In the genomic region with DNA sequence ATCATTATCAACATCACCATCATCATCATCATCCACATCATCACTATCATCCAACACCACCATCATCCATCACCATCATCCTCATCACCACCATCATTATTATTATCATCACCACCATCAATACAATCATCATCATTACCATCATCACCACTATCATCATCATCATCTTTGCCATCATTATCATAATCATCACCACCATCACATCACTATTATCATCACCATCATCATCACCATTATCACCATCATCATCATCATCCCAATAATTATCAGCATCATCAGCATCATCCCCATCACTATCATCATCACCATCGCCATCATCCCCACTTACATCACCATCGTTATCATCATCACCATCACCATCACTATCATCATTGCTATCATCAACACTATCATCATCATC, we compare ENCODE assay signal across 30 cellular contexts.
"Had no signal": no experiment of that assay in that cellular context is flagged by ENCODE, and none has a peak within 500 bp of the region (broad histone marks: within the 10 kb centered on the region; RNA-seq: fewer than 3 reads in every experiment).

No MANE protein-coding gene starts in this region.

- H3K9me3 ChIP-seq: ascending aorta, body of pancreas, breast epithelium had no signal

- H3K27ac ChIP-seq: ascending aorta, body of pancreas, brain microvascular endothelial cell, breast epithelium, VCaP had no signal

- H3K4me1 ChIP-seq: ascending aorta, body of pancreas, breast epithelium had no signal

- H3K27me3 ChIP-seq: ascending aorta, body of pancreas, brain microvascular endothelial cell, breast epithelium had no signal

- FAIRE-seq: TTC549 had no signal

- DNase-seq: activated B cell treated with CpG ODN at 0.5 μM for 24 hours; activated CD4-positive, alpha-beta memory T cell treated with anti-CD3 and anti-CD28 coated beads for 36 hours; activated CD4-positive, alpha-beta T cell treated with anti-CD3 and anti-CD28 coated beads for 4 hours; activated CD4-positive, alpha-beta T cell treated with anti-CD3 and anti-CD28 coated beads, Interleukin-2, amount 10 ng/mL, durations not matched to agents 24 days and 14 days; activated CD4-positive, alpha-beta T cell treated with anti-CD3 and anti-CD28 coated beads, Interleukin-2, amount 50 U/mL, for 1 hour; activated CD4-positive, alpha-beta T cell treated with anti-CD3 and anti-CD28 coated beads, Interleukin-2, amount 50 U/mL, for 4 hours; activated CD4-positive, CD25-positive, alpha-beta regulatory T cell treated with anti-CD3 and anti-CD28 coated beads, Interleukin-2, amount 50 U/mL, for 72 hours; activated CD8-positive, alpha-beta memory T cell treated with anti-CD3 and anti-CD28 coated beads, Interleukin-2, amount 50 U/mL, for 4 hours; activated CD8-positive, alpha-beta T cell treated with anti-CD3 and anti-CD28 coated beads for 36 hours; activated gamma-delta T cell; activated naive CD4-positive, alpha-beta T cell treated with anti-CD3 and anti-CD28 coated beads, Interleukin-2, amount 10 ng/mL, durations not matched to agents 7 days and 5 days; activated naive CD4-positive, alpha-beta T cell treated with Interleukin-2 at 50 U/mL for 16 hours; activated naive CD8-positive, alpha-beta T cell treated with anti-CD3 and anti-CD28 coated beads, Interleukin-2, amount 10 ng/mL, durations not matched to agents 7 days and 5 days; activated naive CD8-positive, alpha-beta T cell treated with anti-CD3 and anti-CD28 coated beads, Interleukin-2, amount 50 U/mL, for 24 hours; activated T-cell treated with anti-CD3 and anti-CD28 coated beads for 4 hours; activated T-cell treated with anti-CD3 and anti-CD28 coated beads, Interleukin-2, amount 50 U/mL, for 1 hour; activated T-cell treated with anti-CD3 and anti-CD28 coated beads, Interleukin-2, amount 50 U/mL, for 4 hours; activated T-cell treated with anti-CD3 and anti-CD28 coated beads, Interleukin-2, amount 50 U/mL, for 72 hours; amygdala; body of pancreas; brain microvascular endothelial cell; central memory CD4-positive, alpha-beta T cell; T-helper 1 cell; T-helper 2 cell; T-helper 9 cell had no signal

- ATAC-seq: activated CD8-positive, alpha-beta T cell treated with anti-CD3 and anti-CD28 coated beads for 36 hours; activated naive CD8-positive, alpha-beta T cell treated with anti-CD3 and anti-CD28 coated beads, Interleukin-2, amount 50 U/mL, for 24 hours; activated T-cell treated with anti-CD3 and anti-CD28 coated beads, Interleukin-2, amount 50 U/mL, for 4 hours; activated T-cell treated with anti-CD3 and anti-CD28 coated beads, Interleukin-2, amount 50 U/mL, for 72 hours; activated T-helper 17 cell treated with anti-CD3 and anti-CD28 coated beads, Interleukin-2, amount 50 U/mL, for 72 hours; body of pancreas had no signal

- H3K36me3 ChIP-seq: ascending aorta, brain microvascular endothelial cell, breast epithelium had no signal

- H3K4me3 ChIP-seq: ascending aorta, body of pancreas, breast epithelium had no signal
